In genomic region chr7:4748267-4748666, GRCh38 we compare ENCODE assay signal across 15 cellular contexts. TPM values are rescaled to one million over a fixed set of nuclear protein-coding genes. Genes with fewer than 3 reads are reported as not detected.
DNase-seq lines count a peak whose midpoint lies in the region; ATAC-seq and TF ChIP-seq lines count a peak whose summit lies in the region.
"Had no signal": no experiment of that assay in that cellular context is flagged by ENCODE, and none has a peak within 500 bp of the region (broad histone marks: within the 10 kb centered on the region; RNA-seq: fewer than 3 reads in every experiment).

No MANE protein-coding gene starts in this region.

- peaks cover 41 to 64% (median 62%) of the 10 kb centered on the region in 3 donors for H3K4me1 Mint-ChIP-seq in CD8-positive, alpha-beta memory T cell
- peaks cover 57 to 69% (median 65%) of the 10 kb centered on the region in 3 donors for H3K4me1 Mint-ChIP-seq in T-cell

- intact Hi-C loops in esophagus muscularis mucosa (cut with DNase I) = no loop called here

- no peak for TF ChIP-seq CTCF in esophagus muscularis mucosa (IDR thresholded peaks at IDR 0.05)
- no peak for TF ChIP-seq CTCF in osteoblast (IDR thresholded peaks at IDR 0.05; ENCODE audit: extremely low read depth, low read depth, low read length)

- H3K27ac ChIP-seq in CD8-positive, alpha-beta memory T cell (ENCODE audit: low read depth, low read length) = no peak overlapping the region
- H3K27ac ChIP-seq in esophagus muscularis mucosa (replicated peaks in 1 of 4) (peak overlapping the region; percentile 86 to 94 (median 90)), osteoblast (ENCODE audit: low read depth, low read length) (no peak overlapping the region)
- H3K27ac ChIP-seq: HL-60 had no signal

- peaks cover 13% of the 10 kb centered on the region for H4K20me1 ChIP-seq in osteoblast (ENCODE audit: insufficient read depth, low read length)

- peaks cover 0 to 30% (median 7%) of the 10 kb centered on the region in 3 donors for H3K36me3 Mint-ChIP-seq in CD8-positive, alpha-beta memory T cell
- H3K36me3 Mint-ChIP-seq in T-cell = peaks cover 12% of the 10 kb centered on the region

- no peak overlapping the region for H3K4me3 ChIP-seq in CD8-positive, alpha-beta memory T cell (ENCODE audit: low read length)
- H3K4me3 ChIP-seq in esophagus muscularis mucosa = no peak overlapping the region
- H3K4me3 ChIP-seq in osteoblast (ENCODE audit: insufficient read depth, low read length) = no peak overlapping the region

- H3K9me3 Mint-ChIP-seq in CD8-positive, alpha-beta memory T cell = no peaks in the 10 kb centered on the region
- H3K9me3 Mint-ChIP-seq in T-cell = no peaks in the 10 kb centered on the region
- H3K9me3 Mint-ChIP-seq: endodermal cell had no signal

- WGBS in esophagus muscularis mucosa = 63% methylated on average over 6 of the region's 6 CpGs

- peaks cover 44% of the 10 kb centered on the region for H3K4me1 ChIP-seq in CD8-positive, alpha-beta memory T cell (ENCODE audit: insufficient read depth, low read length)
- H3K4me1 ChIP-seq in esophagus muscularis mucosa = peaks cover 48 to 80% (median 70%) of the 10 kb centered on the region in 4 donors
- peaks cover 13% of the 10 kb centered on the region for H3K4me1 ChIP-seq in osteoblast (ENCODE audit: insufficient read depth, low read length)

- POLR2A ChIA-PET in CD8-positive, alpha-beta memory T cell (lab: Charles Lee) = no interaction called here
- POLR2A ChIA-PET in T-cell (lab: Charles Lee) = no interaction called here

- H2AFZ ChIP-seq in osteoblast (ENCODE audit: low read length) = no peak overlapping the region

- TF ChIP-seq POLR2A in esophagus muscularis mucosa (IDR thresholded peaks at IDR 0.05; ENCODE audit: low read depth) = no peak

- H3K27ac Mint-ChIP-seq in CD8-positive, alpha-beta memory T cell = peak overlapping the region; percentile 29 to 91 (median 85)
- peak overlapping the region; percentile 89 to 98 for H3K27ac Mint-ChIP-seq in T-cell
- H3K27ac Mint-ChIP-seq: endodermal cell had no signal

- CTCF ChIA-PET in CD8-positive, alpha-beta memory T cell (lab: Charles Lee) = no interaction called here
- CTCF ChIA-PET in T-cell (lab: Charles Lee) = no interaction called here

- no peak overlapping the region for H3K4me2 ChIP-seq in osteoblast (ENCODE audit: insufficient read depth, low read length)

- peak overlapping the region; percentile 0 to 76 (median 12) for H3K4me3 Mint-ChIP-seq in CD8-positive, alpha-beta memory T cell
- peak overlapping the region; percentile 6 to 89 (median 15) for H3K4me3 Mint-ChIP-seq in T-cell
- H3K4me3 Mint-ChIP-seq: endodermal cell had no signal

- no peak for ATAC-seq in T-cell (replicated peaks in 1 of 4)
- ATAC-seq in GM21360 (IDR thresholded peaks at IDR 0.05; ENCODE audit: unreplicated experiment) = no peak

- no peak for TF ChIP-seq EP300 in esophagus muscularis mucosa (IDR thresholded peaks at IDR 0.05)

- H3K36me3 ChIP-seq in CD8-positive, alpha-beta memory T cell (ENCODE audit: insufficient read depth, low read length) = no peaks in the 10 kb centered on the region
- H3K36me3 ChIP-seq in esophagus muscularis mucosa (peaks cover 0 to 42% (median 12%) of the 10 kb centered on the region in 4 donors), osteoblast (ENCODE audit: insufficient read depth, low read length) (peaks cover 29% of the 10 kb centered on the region)

- no peak for DNase-seq in CD8-positive, alpha-beta memory T cell
- DNase-seq in T-cell (no peak), esophagus muscularis mucosa (ENCODE audit: extremely low spot score) (no peak), pulmonary artery endothelial cell (ENCODE audit: low read depth, low spot score) (peak; percentile 72), NAMALWA (ENCODE audit: low spot score) (no peak), NCI-H187 (lab: John Stamatoyannopoulos, UW) (no peak), osteoblast (ENCODE audit: insufficient read length, low spot score, missing footprints) (no peak)
- DNase-seq: DND-41; endodermal cell; HCEC 1CT; NCI-H187 treated with DMSO at 0.1 percent for 48 hours; SHP77 treated with DMSO at 0.1 percent for 48 hours; stimulated activated naive CD4-positive, alpha-beta T cell treated with Interleukin-2 at 50 U/mL for 16 hours had no signal

- H3K9me3 ChIP-seq in CD8-positive, alpha-beta memory T cell (ENCODE audit: low read length) = no peaks in the 10 kb centered on the region
- H3K9me3 ChIP-seq in esophagus muscularis mucosa (no peaks in the 10 kb centered on the region), osteoblast (ENCODE audit: low read depth, low read length) (no peaks in the 10 kb centered on the region)

- peaks cover 61% of the 10 kb centered on the region for H3K79me2 ChIP-seq in osteoblast (ENCODE audit: insufficient read depth, low read length)

- no peaks in the 10 kb centered on the region for H3K27me3 Mint-ChIP-seq in CD8-positive, alpha-beta memory T cell
- H3K27me3 Mint-ChIP-seq in T-cell = no peaks in the 10 kb centered on the region

- H3K27me3 ChIP-seq in CD8-positive, alpha-beta memory T cell (ENCODE audit: insufficient read depth, low read length, poor library complexity, severe bottlenecking) = no peaks in the 10 kb centered on the region
- H3K27me3 ChIP-seq in esophagus muscularis mucosa = no peaks in the 10 kb centered on the region
- H3K27me3 ChIP-seq in osteoblast (ENCODE audit: insufficient read depth, low read length) = no peaks in the 10 kb centered on the region

RNA-seq across cellular contexts. Expression of gene AP5Z1, which starts 27.2 kb away (rescaled TPM):
- total RNA-seq in CD8-positive, alpha-beta memory T cell = 10 to 100 TPM; 47.8 to 49.8 TPM
- polyA plus RNA-seq in CD8-positive, alpha-beta memory T cell = 38.9 TPM
- total RNA-seq in T-cell (100 to 1,000 TPM in 4 of 5 donors, 10 to 100 TPM in 1; 93.6 to 126 (median 110) TPM), esophagus muscularis mucosa (10 to 100 TPM; 25.7 to 37.3 (median 31.5) TPM), pulmonary artery endothelial cell (19.8 and 24.9 TPM in 2 replicates), osteoblast (63.9 and 73.1 TPM in 2 replicates)

Comparison
In these comparisons a context has a peak if more than half of its experiments do, and no peak if none do; other contexts are left out.
1. H3K27ac ChIP-seq: peak in esophagus muscularis mucosa (4 of 4); none in CD8-positive, alpha-beta memory T cell (single experiment) and osteoblast (single experiment).